Comparison of ENCODE assay signal across 10 cellular contexts in the genomic region with DNA sequence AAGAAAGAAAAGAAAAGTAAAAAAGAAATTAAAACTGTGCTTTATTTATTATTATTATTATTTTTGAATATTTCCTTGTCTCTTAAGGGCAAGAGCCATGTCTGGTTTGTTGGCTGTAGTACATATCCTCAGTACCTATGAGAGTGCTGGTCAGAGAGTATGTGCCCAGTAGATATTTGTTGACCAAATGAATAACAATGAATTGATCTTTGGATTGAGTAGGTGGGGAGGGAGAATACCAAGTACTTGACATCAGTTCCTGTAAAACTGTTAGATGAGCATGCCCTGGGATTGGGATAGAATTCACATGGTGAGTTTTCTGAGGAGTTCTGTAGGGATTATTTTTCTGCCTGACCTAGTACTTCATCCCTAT. TPM values are rescaled to one million over a fixed set of nuclear protein-coding genes. Genes with fewer than 3 reads are reported as not detected.
A peak's percentile ranks its signal among the peaks of the same experiment; 100 is the strongest.
DNase-seq lines count a peak whose midpoint lies in the region; ATAC-seq and TF ChIP-seq lines count a peak whose summit lies in the region.
"Had no signal": no experiment of that assay in that cellular context is flagged by ENCODE, and none has a peak within 500 bp of the region (broad histone marks: within the 10 kb centered on the region; RNA-seq: fewer than 3 reads in every experiment).

No MANE protein-coding gene starts in this region.

- no peak for TF ChIP-seq POLR2A in upper lobe of left lung (IDR thresholded peaks at IDR 0.05)

- no peak overlapping the region for H3K9ac ChIP-seq in muscle layer of colon (ENCODE audit: low read length)

- peaks cover 94% of the 10 kb centered on the region for H3K4me1 Mint-ChIP-seq in activated naive CD8-positive, alpha-beta T cell (ENCODE audit: low read depth)
- H3K4me1 Mint-ChIP-seq in chondrocyte (ENCODE audit: low read depth), result peaks cover 21% of the 10 kb centered on the region

- peak overlapping the region; percentile 50 to 79 (median 70) for H3K27ac ChIP-seq in heart right ventricle
- no peak overlapping the region for H3K27ac ChIP-seq in right cardiac atrium (ENCODE audit: low read length)
- peak overlapping the region; percentile 54 for H3K27ac ChIP-seq in muscle layer of colon (ENCODE audit: low read depth, low read length)
- peak overlapping the region; percentile 70 to 83 (median 78) for H3K27ac ChIP-seq in upper lobe of left lung

- H3K27me3 Mint-ChIP-seq in activated naive CD8-positive, alpha-beta T cell, result no peaks in the 10 kb centered on the region
- H3K27me3 Mint-ChIP-seq in chondrocyte (ENCODE audit: low read depth), result no peaks in the 10 kb centered on the region
- H3K27me3 Mint-ChIP-seq: brain had no signal

- TF ChIP-seq EP300 in upper lobe of left lung (IDR thresholded peaks at IDR 0.05), result no peak

- TF ChIP-seq CTCF in heart right ventricle (IDR thresholded peaks at IDR 0.05) (no peak), upper lobe of left lung (IDR thresholded peaks at IDR 0.05) (no peak), chondrocyte (IDR thresholded peaks at IDR 0.05) (no peak)

- H3K4me1 ChIP-seq in heart right ventricle, result peaks cover 24 to 66% (median 47%) of the 10 kb centered on the region in 9 donors
- H3K4me1 ChIP-seq in right cardiac atrium (ENCODE audit: control insufficient read depth, insufficient read depth, low read length), result peaks cover 9% of the 10 kb centered on the region
- peaks cover 40% of the 10 kb centered on the region for H3K4me1 ChIP-seq in muscle layer of colon (ENCODE audit: insufficient read depth, low read length)
- H3K4me1 ChIP-seq in upper lobe of left lung, result peaks cover 39 to 58% (median 48%) of the 10 kb centered on the region in 4 donors

- peak overlapping the region; percentile 67 for H3K4me3 Mint-ChIP-seq in activated naive CD8-positive, alpha-beta T cell
- no peak overlapping the region for H3K4me3 Mint-ChIP-seq in chondrocyte (ENCODE audit: unreplicated experiment)
- H3K4me3 Mint-ChIP-seq: nephron progenitor cell had no signal

- H3K27ac Mint-ChIP-seq in activated naive CD8-positive, alpha-beta T cell, result peak overlapping the region; percentile 91
- H3K27ac Mint-ChIP-seq in chondrocyte (ENCODE audit: unreplicated experiment), result no peak overlapping the region

- no peak for ATAC-seq in heart right ventricle
- ATAC-seq in right cardiac atrium, result no peak
- ATAC-seq in upper lobe of left lung (ENCODE audit: low FRiP score in 2 of 2), result no peak

- peaks cover 6% of the 10 kb centered on the region for H3K36me3 Mint-ChIP-seq in activated naive CD8-positive, alpha-beta T cell
- no peaks in the 10 kb centered on the region for H3K36me3 Mint-ChIP-seq in chondrocyte (ENCODE audit: low read depth)

- H3K4me3 ChIP-seq in heart right ventricle (no peak overlapping the region), right cardiac atrium (ENCODE audit: low read length) (no peak overlapping the region), muscle layer of colon (ENCODE audit: low read depth in 1 of 2, low read length in 2 of 2) (no peak overlapping the region), upper lobe of left lung (no peak overlapping the region)

- intact Hi-C loops in heart right ventricle (cut with DNase I) (loop anchor here in 1 of 10 donors (10.0 kb wide), 1 partner anchor 78 kb away; no protein-coding TSS in a partner anchor), right cardiac atrium (cut with DNase I) (no loop called here)

- H3K9me3 ChIP-seq in heart right ventricle, result no peaks in the 10 kb centered on the region
- H3K9me3 ChIP-seq in right cardiac atrium (ENCODE audit: control insufficient read depth, low read length), result no peaks in the 10 kb centered on the region
- H3K9me3 ChIP-seq in muscle layer of colon (ENCODE audit: low read length), result no peaks in the 10 kb centered on the region
- H3K9me3 ChIP-seq in upper lobe of left lung, result no peaks in the 10 kb centered on the region

- no peaks in the 10 kb centered on the region for H3K27me3 ChIP-seq in heart right ventricle
- no peaks in the 10 kb centered on the region for H3K27me3 ChIP-seq in right cardiac atrium (ENCODE audit: control insufficient read depth, insufficient read depth)
- no peaks in the 10 kb centered on the region for H3K27me3 ChIP-seq in muscle layer of colon (ENCODE audit: control insufficient read depth in 1 of 2, insufficient read depth in 2 of 2, low read length in 2 of 2)
- H3K27me3 ChIP-seq in upper lobe of left lung, result no peaks in the 10 kb centered on the region

- H3K36me3 ChIP-seq in heart right ventricle (no peaks in the 10 kb centered on the region), muscle layer of colon (ENCODE audit: insufficient read depth, low read length) (no peaks in the 10 kb centered on the region), upper lobe of left lung (no peaks in the 10 kb centered on the region)

- no peak for DNase-seq in heart right ventricle
- no peak for DNase-seq in right cardiac atrium
- DNase-seq in upper lobe of left lung, result no peak
- no peak for DNase-seq in GM19240 (ENCODE audit: insufficient read length, low spot score)
- no peak for DNase-seq in chondrocyte (ENCODE audit: low spot score)
- no peak for DNase-seq in foreskin melanocyte
- DNase-seq: nephron progenitor cell had no signal

- H3K9me3 Mint-ChIP-seq in activated naive CD8-positive, alpha-beta T cell (ENCODE audit: low read depth), result no peaks in the 10 kb centered on the region
- no peaks in the 10 kb centered on the region for H3K9me3 Mint-ChIP-seq in chondrocyte (ENCODE audit: low read depth)
- H3K9me3 Mint-ChIP-seq: brain, nephron progenitor cell had no signal

RNA-seq across cellular contexts. Expression of gene STIM1, which starts 11.4 kb away (rescaled TPM):
- total RNA-seq in heart right ventricle, result 10 to 100 TPM; 25.8 to 55.7 (median 39.9) TPM
- 10 to 100 TPM; 11.9 to 37.6 TPM for polyA plus RNA-seq in heart right ventricle
- total RNA-seq in right cardiac atrium, result 10 to 100 TPM; 14.4 to 19.3 (median 16.6) TPM
- polyA plus RNA-seq in right cardiac atrium, result 10.8 TPM
- 10 to 100 TPM; 39.7 to 81.8 (median 56.5) TPM for total RNA-seq in upper lobe of left lung
- total RNA-seq in chondrocyte, result 38.5 to 50.7 TPM (median 46.7 TPM) in 3 replicates

RNA-seq across cellular contexts. Expression of gene RHOG, which starts 26.1 kb away (rescaled TPM):
- 10 to 100 TPM; 15.3 to 46.9 (median 20.3) TPM for total RNA-seq in heart right ventricle
- 10 to 100 TPM; 19.3 to 55.7 TPM for polyA plus RNA-seq in heart right ventricle
- 10 to 100 TPM; 18.7 to 26.0 (median 25.6) TPM for total RNA-seq in right cardiac atrium
- 23.7 TPM for polyA plus RNA-seq in right cardiac atrium
- total RNA-seq in upper lobe of left lung, result 100 to 1,000 TPM in 2 of 6 donors, 10 to 100 TPM in 4; 67.0 to 137 (median 85.1) TPM
- total RNA-seq in chondrocyte, result 36.8 to 44.8 TPM (median 38.9 TPM) in 3 replicates

RNA-seq across cellular contexts. Expression of gene PGAP2, which starts 58.5 kb away (rescaled TPM):
- 10 to 100 TPM; 17.2 to 29.8 (median 20.9) TPM for total RNA-seq in heart right ventricle
- polyA plus RNA-seq in heart right ventricle, result 10 to 100 TPM; 12.7 to 25.9 TPM
- 10 to 100 TPM; 12.4 to 19.5 (median 15.2) TPM for total RNA-seq in right cardiac atrium
- 13.9 TPM for polyA plus RNA-seq in right cardiac atrium
- total RNA-seq in upper lobe of left lung, result 100 to 1,000 TPM in 1 of 6 donors, 10 to 100 TPM in 5; 19.5 to 106 (median 25.2) TPM
- 12.7 to 15.8 TPM (median 14.4 TPM) in 3 replicates for total RNA-seq in chondrocyte
